In genomic region chr3:142028174-142028833, GRCh38 we compare ENCODE assay signal across 8 cellular contexts.
DNase-seq lines count a peak whose midpoint lies in the region; ATAC-seq, FAIRE-seq and TF ChIP-seq lines count a peak whose summit lies in the region.

No MANE protein-coding gene starts in this region.

- POLR2A ChIA-PET in K562 (lab: Yijun Ruan, JAX), result interaction anchor here (1.1 to 2.2 kb wide), 5 partner anchors 11 to 29 kb away, joined by 3 to 13 read pairs (median 5); no protein-coding TSS in a partner anchor

- no peaks in the 10 kb centered on the region for H3K9me3 ChIP-seq in K562 (replicated peaks; ENCODE audit: control insufficient read depth, insufficient read depth, low read depth, low read length)
- no peaks in the 10 kb centered on the region for H3K9me3 ChIP-seq in iPS-15b (ENCODE audit: control insufficient read depth, insufficient read depth, low read length)
- H3K9me3 ChIP-seq in gastrocnemius medialis, result no peaks in the 10 kb centered on the region

- H3K9ac ChIP-seq in K562 (ENCODE audit: insufficient read depth in 1 of 2, low read depth in 2 of 2, low read length in 2 of 2) (peak overlapping the region; percentile 81 to 84; a peak in 3 of 4 replicates), iPS-15b (ENCODE audit: low read depth, low read length) (peak overlapping the region; percentile 29)

- peak overlapping the region; percentile 58 for H3K4me3 ChIP-seq in AG10803 (ENCODE audit: low read length)
- peak overlapping the region; percentile 61 for H3K4me3 ChIP-seq in K562
- H3K4me3 ChIP-seq in iPS-15b (ENCODE audit: low read depth, low read length), result peak overlapping the region; percentile 59
- peak overlapping the region; percentile 41 to 56 (median 50) for H3K4me3 ChIP-seq in gastrocnemius medialis

- H3K4me2 ChIP-seq in K562 (ENCODE audit: insufficient read depth, low read length), result peak overlapping the region; percentile 86

- ATAC-seq in HG03097 (IDR thresholded peaks at IDR 0.05; ENCODE audit: low FRiP score, unreplicated experiment), result peak; percentile 46
- peak; percentile 81 for ATAC-seq in K562
- ATAC-seq in gastrocnemius medialis, result peak; percentile 68 to 88
- ATAC-seq in HG02970 (IDR thresholded peaks at IDR 0.05; ENCODE audit: low FRiP score, unreplicated experiment), result no peak

- TF ChIP-seq POLR2A in GM12891 (IDR thresholded peaks at IDR 0.05; ENCODE audit: low read depth, low read length) (0 out of 2 replicates have a peak, but pooled peaks have one; percentile 21), K562 (conservative IDR thresholded peaks at IDR 0.05) (peak; percentile 72), gastrocnemius medialis (IDR thresholded peaks at IDR 0.05) (no peak)

- H3K27me3 ChIP-seq in K562 (ENCODE audit: control insufficient read depth in 2 of 2, insufficient read depth in 2 of 2, low read length in 2 of 2) (no peaks in the 10 kb centered on the region), iPS-15b (ENCODE audit: control insufficient read depth, insufficient read depth, low read length) (no peaks in the 10 kb centered on the region), gastrocnemius medialis (no peaks in the 10 kb centered on the region)

- TF ChIP-seq RAD21 in K562 (CRISPR knock-in tag; conservative IDR thresholded peaks at IDR 0.05 in 1 of 2, IDR thresholded peaks at IDR 0.05 in 1 of 2), result no peak

- peak; percentile 16; the same call in 1 of the 2 replicates for TF ChIP-seq CTCF in AG10803 (conservative IDR thresholded peaks at IDR 0.05; ENCODE audit: low read length)
- TF ChIP-seq CTCF in K562 (IDR thresholded peaks at IDR 0.05 in 2 of 3, conservative IDR thresholded peaks at IDR 0.05 in 1 of 3; ENCODE audit: insufficient read depth in 2 of 3, low read depth in 1 of 3, low read length in 3 of 3), result no peak
- peak in 1 of 5 experiments; percentile 31 for TF ChIP-seq CTCF in gastrocnemius medialis (IDR thresholded peaks at IDR 0.05 in 4 of 5, conservative IDR thresholded peaks at IDR 0.05 in 1 of 5)

- peaks cover 5 to 6% of the 10 kb centered on the region in 2 experiments; a peak in 3 of 5 replicates for H3K4me1 ChIP-seq in K562 (replicated peaks in 1 of 2; ENCODE audit: control insufficient read depth in 2 of 2, insufficient read depth in 2 of 2, low read length in 2 of 2)
- peaks cover 3% of the 10 kb centered on the region for H3K4me1 ChIP-seq in iPS-15b (ENCODE audit: control insufficient read depth, insufficient read depth, low read length)
- peaks cover 14% of the 10 kb centered on the region in 2 donors for H3K4me1 ChIP-seq in gastrocnemius medialis

- peaks cover 49% of the 10 kb centered on the region for H3K79me2 ChIP-seq in K562 (ENCODE audit: control insufficient read depth, insufficient read depth, low read length)

- peaks cover 12% of the 10 kb centered on the region for H3K36me3 ChIP-seq in K562 (ENCODE audit: control insufficient read depth, insufficient read depth, low read length)
- H3K36me3 ChIP-seq in iPS-15b (ENCODE audit: control insufficient read depth, insufficient read depth, low read length), result no peaks in the 10 kb centered on the region
- no peaks in the 10 kb centered on the region for H3K36me3 ChIP-seq in gastrocnemius medialis

- no peaks in the 10 kb centered on the region for H4K20me1 ChIP-seq in K562 (replicated peaks; ENCODE audit: control insufficient read depth, insufficient read depth, low read length)

- H3K9me1 ChIP-seq in K562 (ENCODE audit: control insufficient read depth, insufficient read depth, low read length), result no peaks in the 10 kb centered on the region

- WGBS in K562 (ENCODE audit: insufficient coverage, low coverage, missing lambda C conversion rate), result 3% methylated on average over 4 of the region's 4 CpGs

- no TSS peak for BruUV-seq in K562 (replicated peaks; lab: Mats Ljungman, UMichigan)

- H3K27ac ChIP-seq in K562 (ENCODE audit: extremely low read depth, low read depth, low read length) (peak overlapping the region; percentile 82), gastrocnemius medialis (peak overlapping the region; percentile 12 to 76 (median 68))

- intact Hi-C loops in K562 (cut with micrococcal nuclease), result loop anchor here (1.0 to 5.0 kb wide), 2 partner anchors 18 to 974 kb away; partner anchors contain the start of gene U2SURP
- intact Hi-C loops in gastrocnemius medialis (cut with DNase I; ENCODE audit: low total_unique reads), result no loop called here

- in situ Hi-C loops in K562 (cut with MboI) (no loop called here), gastrocnemius medialis (cut with MboI; ENCODE audit: low sequenced_read_pairs in 4 of 4) (no loop called here)

- peak; percentile 36; the same call in 1 of the 2 replicates for TF ChIP-seq EP300 in K562 (IDR thresholded peaks at IDR 0.05; ENCODE audit: low read length)

- peak overlapping the region; percentile 88 for H2AFZ ChIP-seq in K562 (ENCODE audit: low read depth, low read length)

- CTCF ChIA-PET in K562 (lab: Yijun Ruan, JAX; ENCODE audit: low intra/inter-chr PET ratio), result no interaction called here

- peak; percentile 88 for FAIRE-seq in GM12891 (lab: Jason Lieb, UNC)
- peak; percentile 86 for FAIRE-seq in K562 (lab: Jason Lieb, UNC)

- DNase-seq in AG10803 (ENCODE audit: low read depth) (peak; percentile 81), GM12891 (ENCODE audit: insufficient read length, low spot score) (peak; percentile 29), NCI-H69 (lab: John Stamatoyannopoulos, UW) (peak; percentile 22), K562 (ENCODE audit: extremely low read depth in 1 of 4, low spot score in 3 of 4) (peak; percentile 51 to 90 (median 62)), gastrocnemius medialis (no peak)

TF ChIP-seq in GM12891, 5 proteins besides CTCF, POLR2A, EP300 and RAD21:
- TF ChIP-seq PAX5 (IDR thresholded peaks at IDR 0.05; ENCODE audit: insufficient read depth, low read length, severe bottlenecking), result no peak
- no peak for TF ChIP-seq POLR2AphosphoS5 (IDR thresholded peaks at IDR 0.05; ENCODE audit: low read depth, low read length)
- TF ChIP-seq TAF1 (IDR thresholded peaks at IDR 0.05; ENCODE audit: low read depth, low read length), result no peak
- no peak for TF ChIP-seq POU2F2 (IDR thresholded peaks at IDR 0.05; ENCODE audit: low read depth, low read length)
- no peak for TF ChIP-seq SPI1 (IDR thresholded peaks at IDR 0.05; ENCODE audit: low read depth, low read length)

TF ChIP-seq in K562, 482 proteins besides CTCF, POLR2A, EP300 and RAD21 (continues in another document):
- 0 out of 2 replicates have a peak, but pooled peaks have one; percentile 33 for TF ChIP-seq MYC (IDR thresholded peaks at IDR 0.05; ENCODE audit: low read depth, low read length)
- TF ChIP-seq MYC (CRISPR knock-in tag; IDR thresholded peaks at IDR 0.05; ENCODE audit: borderline replicate concordance, low read depth), result no peak
- TF ChIP-seq TEAD4 (IDR thresholded peaks at IDR 0.05; ENCODE audit: low read length), result peak; percentile 56
- no peak for TF ChIP-seq TEAD4 (CRISPR knock-in tag; IDR thresholded peaks at IDR 0.05; ENCODE audit: borderline replicate concordance)
- TF ChIP-seq POLR2AphosphoS5 (IDR thresholded peaks at IDR 0.05; ENCODE audit: control insufficient read depth, insufficient read depth, low read depth, low read length), result peak; percentile 78; the same call in 1 of the 2 replicates
- TF ChIP-seq, protein P1, sequence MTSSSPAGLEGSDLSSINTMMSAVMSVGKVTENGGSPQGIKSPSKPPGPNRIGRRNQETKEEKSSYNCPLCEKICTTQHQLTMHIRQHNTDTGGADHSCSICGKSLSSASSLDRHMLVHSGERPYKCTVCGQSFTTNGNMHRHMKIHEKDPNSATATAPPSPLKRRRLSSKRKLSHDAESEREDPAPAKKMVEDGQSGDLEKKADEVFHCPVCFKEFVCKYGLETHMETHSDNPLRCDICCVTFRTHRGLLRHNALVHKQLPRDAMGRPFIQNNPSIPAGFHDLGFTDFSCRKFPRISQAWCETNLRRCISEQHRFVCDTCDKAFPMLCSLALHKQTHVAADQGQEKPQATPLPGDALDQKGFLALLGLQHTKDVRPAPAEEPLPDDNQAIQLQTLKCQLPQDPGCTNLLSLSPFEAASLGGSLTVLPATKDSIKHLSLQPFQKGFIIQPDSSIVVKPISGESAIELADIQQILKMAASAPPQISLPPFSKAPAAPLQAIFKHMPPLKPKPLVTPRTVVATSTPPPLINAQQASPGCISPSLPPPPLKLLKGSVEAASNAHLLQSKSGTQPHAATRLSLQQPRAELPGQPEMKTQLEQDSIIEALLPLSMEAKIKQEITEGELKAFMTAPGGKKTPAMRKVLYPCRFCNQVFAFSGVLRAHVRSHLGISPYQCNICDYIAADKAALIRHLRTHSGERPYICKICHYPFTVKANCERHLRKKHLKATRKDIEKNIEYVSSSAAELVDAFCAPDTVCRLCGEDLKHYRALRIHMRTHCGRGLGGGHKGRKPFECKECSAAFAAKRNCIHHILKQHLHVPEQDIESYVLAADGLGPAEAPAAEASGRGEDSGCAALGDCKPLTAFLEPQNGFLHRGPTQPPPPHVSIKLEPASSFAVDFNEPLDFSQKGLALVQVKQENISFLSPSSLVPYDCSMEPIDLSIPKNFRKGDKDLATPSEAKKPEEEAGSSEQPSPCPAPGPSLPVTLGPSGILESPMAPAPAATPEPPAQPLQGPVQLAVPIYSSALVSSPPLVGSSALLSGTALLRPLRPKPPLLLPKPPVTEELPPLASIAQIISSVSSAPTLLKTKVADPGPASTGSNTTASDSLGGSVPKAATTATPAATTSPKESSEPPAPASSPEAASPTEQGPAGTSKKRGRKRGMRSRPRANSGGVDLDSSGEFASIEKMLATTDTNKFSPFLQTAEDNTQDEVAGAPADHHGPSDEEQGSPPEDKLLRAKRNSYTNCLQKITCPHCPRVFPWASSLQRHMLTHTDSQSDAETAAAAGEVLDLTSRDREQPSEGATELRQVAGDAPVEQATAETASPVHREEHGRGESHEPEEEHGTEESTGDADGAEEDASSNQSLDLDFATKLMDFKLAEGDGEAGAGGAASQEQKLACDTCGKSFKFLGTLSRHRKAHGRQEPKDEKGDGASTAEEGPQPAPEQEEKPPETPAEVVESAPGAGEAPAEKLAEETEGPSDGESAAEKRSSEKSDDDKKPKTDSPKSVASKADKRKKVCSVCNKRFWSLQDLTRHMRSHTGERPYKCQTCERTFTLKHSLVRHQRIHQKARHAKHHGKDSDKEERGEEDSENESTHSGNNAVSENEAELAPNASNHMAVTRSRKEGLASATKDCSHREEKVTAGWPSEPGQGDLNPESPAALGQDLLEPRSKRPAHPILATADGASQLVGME (CRISPR knock-in tag; IDR thresholded peaks at IDR 0.05), result no peak
- TF ChIP-seq CHD1 (IDR thresholded peaks at IDR 0.05; ENCODE audit: low read length), result peak; percentile 3
- TF ChIP-seq CBFA2T3 (IDR thresholded peaks at IDR 0.05), result no peak
- TF ChIP-seq FOXJ2 (tag; IDR thresholded peaks at IDR 0.05), result peak; percentile 59; the same call in 1 of the 2 replicates
- no peak for TF ChIP-seq ETV1 (tag; conservative IDR thresholded peaks at IDR 0.05; ENCODE audit: low read depth)
- no peak for TF ChIP-seq RAD51 (IDR thresholded peaks at IDR 0.05; ENCODE audit: borderline replicate concordance, low read depth)
- no peak for TF ChIP-seq HCFC1 (IDR thresholded peaks at IDR 0.05; ENCODE audit: low read depth, low read length)
- 0 out of 2 replicates have a peak, but pooled peaks have one; percentile 21 for TF ChIP-seq MTA3 (IDR thresholded peaks at IDR 0.05; ENCODE audit: borderline replicate concordance)

Comparison
In these comparisons a context has a peak if more than half of its experiments do, and no peak if none do; other contexts are left out.
1. DNase-seq: peak in AG10803 (single experiment), GM12891 (single experiment), NCI-H69 (single experiment) and K562 (4 of 4); none in gastrocnemius medialis (0 of 2).
2. POLR2A ChIP-seq: peak in GM12891 (single experiment) and K562 (single experiment); none in gastrocnemius medialis (0 of 2).
3. Peak in every context shown above with its lines, with median percentiles within 50 percentile points of each other: H3K4me3 ChIP-seq.